ENCODE assay signal across 25 cellular contexts in the genomic region with DNA sequence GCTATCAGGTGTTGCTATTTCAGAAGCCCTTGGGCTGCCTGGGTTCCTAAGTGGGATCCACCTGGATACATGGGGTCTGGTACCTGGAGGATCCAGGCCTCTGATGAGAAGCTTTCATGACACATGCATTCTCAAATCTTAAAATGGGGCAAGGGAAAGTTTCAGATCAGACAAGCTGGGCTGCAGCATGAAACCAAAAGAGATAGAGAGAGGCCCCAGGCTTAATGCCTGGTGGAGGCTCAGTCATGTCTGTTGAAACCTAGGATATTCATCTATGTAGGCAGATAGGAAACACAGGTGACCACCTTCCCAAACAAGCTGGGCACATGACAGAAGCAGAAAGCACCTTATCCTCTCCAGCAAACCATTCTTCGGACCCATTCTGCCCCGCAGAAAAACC.
"Had no signal": no experiment of that assay in that cellular context is flagged by ENCODE, and none has a peak within 500 bp of the region (broad histone marks: within the 10 kb centered on the region; RNA-seq: fewer than 3 reads in every experiment).

No MANE protein-coding gene starts in this region.

- H3K27ac ChIP-seq: colonic mucosa, esophagus muscularis mucosa, foreskin keratinocyte, gastroesophageal sphincter, heart left ventricle, hepatocyte, parathyroid adenoma, prostate gland, right atrium auricular region, stomach, thyroid gland had no signal

- H3K9me3 Mint-ChIP-seq: natural killer cell had no signal

- ATAC-seq: foreskin keratinocyte, gastroesophageal sphincter, heart left ventricle, natural killer cell, sciatic nerve had no signal

- H3K9ac ChIP-seq: parathyroid adenoma had no signal

- H3K4me2 ChIP-seq: hepatocyte, smooth muscle cell had no signal

- H3K9me3 ChIP-seq: colonic mucosa, esophagus muscularis mucosa, gastroesophageal sphincter, heart left ventricle, prostate gland, right atrium auricular region, stomach, thyroid gland had no signal

- DNase-seq: colonic mucosa; dermis blood vessel endothelial cell; effector memory CD4-positive, alpha-beta T cell; foreskin keratinocyte; heart left ventricle; kidney glomerular epithelial cell; natural killer cell; stimulated activated CD4-positive, alpha-beta T cell treated with anti-CD3 and anti-CD28 coated beads, Interleukin-12 subunit alpha, Interleukin-12 subunit beta, amount 100 ng/mL, for 4 hours; stimulated activated CD4-positive, alpha-beta T cell treated with anti-CD3 and anti-CD28 coated beads, Interleukin-1b, Interleukin-23, amount 100 ng/mL, for 48 hours; stimulated activated CD4-positive, alpha-beta T cell treated with anti-CD3 and anti-CD28 coated beads, Interleukin-4, amount 100 ng/mL, for 1 hour; stimulated activated CD8-positive, alpha-beta memory T cell treated with anti-CD3 and anti-CD28 coated beads, Interleukin-4, amount 100 ng/mL, for 48 hours; stimulated activated naive CD4-positive, alpha-beta T cell treated with Interleukin-2 at 50 U/mL for 16 hours; stomach; thyroid gland; trophoblast cell had no signal

- H3K27ac Mint-ChIP-seq: memory B cell, natural killer cell had no signal

- H2AFZ ChIP-seq: hepatocyte, parathyroid adenoma had no signal

- H3K36me3 ChIP-seq: colonic mucosa, esophagus muscularis mucosa, gastroesophageal sphincter, heart left ventricle, prostate gland, right atrium auricular region, stomach, thyroid gland had no signal

- H3K4me3 ChIP-seq: colonic mucosa, esophagus muscularis mucosa, gastroesophageal sphincter, heart left ventricle, hepatocyte, lung, prostate gland, right atrium auricular region, smooth muscle cell, stomach, thyroid gland had no signal

- H3K4me1 ChIP-seq: colonic mucosa, esophagus muscularis mucosa, foreskin keratinocyte, gastroesophageal sphincter, heart left ventricle, parathyroid adenoma, prostate gland, right atrium auricular region, stomach, thyroid gland had no signal

- H3K27me3 ChIP-seq: colonic mucosa, esophagus muscularis mucosa, foreskin keratinocyte, gastroesophageal sphincter, heart left ventricle, hepatocyte, right atrium auricular region, stomach, thyroid gland had no signal

- H3K4me3 Mint-ChIP-seq: memory B cell, natural killer cell had no signal

- H3K4me1 Mint-ChIP-seq: memory B cell had no signal

- H3K36me3 Mint-ChIP-seq: memory B cell, natural killer cell had no signal
